Comparison of ENCODE assay signal across 11 cellular contexts in genomic region chr2:223947711-223948205, GRCh38. TPM values are rescaled to one million over a fixed set of nuclear protein-coding genes. Genes with fewer than 3 reads are reported as not detected.
DNase-seq lines count a peak whose midpoint lies in the region; ATAC-seq, FAIRE-seq and TF ChIP-seq lines count a peak whose summit lies in the region.
"Had no signal": no experiment of that assay in that cellular context is flagged by ENCODE, and none has a peak within 500 bp of the region (broad histone marks: within the 10 kb centered on the region; RNA-seq: fewer than 3 reads in every experiment).

No MANE protein-coding gene starts in this region.

- intact Hi-C loops in heart right ventricle (cut with DNase I) = no loop called here
- intact Hi-C loops in right cardiac atrium (cut with DNase I) = no loop called here

- 51 to 54% methylated on average over 5 of the region's 5 CpGs for WGBS in heart right ventricle, 2 donors
- WGBS in right cardiac atrium = 47% methylated on average over 5 of the region's 5 CpGs

- no peak for FAIRE-seq in bronchial epithelial cell (lab: Jason Lieb, UNC)

- H3K4me1 ChIP-seq in BE2C (peaks cover 16% of the 10 kb centered on the region), heart right ventricle (peaks cover 3 to 44% (median 21%) of the 10 kb centered on the region in 9 donors), right cardiac atrium (ENCODE audit: control insufficient read depth, insufficient read depth, low read length) (peaks cover 2% of the 10 kb centered on the region)

- no peak for DNase-seq in activated T-cell treated with anti-CD3 and anti-CD28 coated beads, Interleukin-2, amount 50 U/mL, for 72 hours
- DNase-seq in activated T-cell treated with anti-CD3 and anti-CD28 coated beads, Interleukin-2, amount 50 U/mL, for 4 hours = no peak
- DNase-seq in NCI-H82 treated with DMSO at 0.1 percent for 48 hours (lab: John Stamatoyannopoulos, UW; ENCODE audit: unreplicated experiment) (peak; percentile 28), bronchial epithelial cell (ENCODE audit: low read depth) (peak; percentile 17), BE2C (no peak), heart right ventricle (no peak), right cardiac atrium (no peak)
- DNase-seq: NCI-H748 treated with DMSO at 0.1 percent for 48 hours, uterus had no signal

- H3K9me3 Mint-ChIP-seq in activated T-cell treated with anti-CD3 and anti-CD28 coated beads, Interleukin-2, amount 50 U/mL, for 72 hours = no peaks in the 10 kb centered on the region
- H3K9me3 Mint-ChIP-seq in activated T-cell treated with anti-CD3 and anti-CD28 coated beads, Interleukin-2, amount 50 U/mL, for 4 hours = no peaks in the 10 kb centered on the region
- H3K9me3 Mint-ChIP-seq in stimulated activated memory B cell treated with anti-CD40 and anti-IgM and Interleukin-4, amounts not matched to agents 10 μg/mL and 1 μg/mL and 100 μg/mL, for 72 hours = no peaks in the 10 kb centered on the region

- H3K27me3 Mint-ChIP-seq in activated T-cell treated with anti-CD3 and anti-CD28 coated beads, Interleukin-2, amount 50 U/mL, for 72 hours (ENCODE audit: low read depth) = no peaks in the 10 kb centered on the region
- H3K27me3 Mint-ChIP-seq in activated T-cell treated with anti-CD3 and anti-CD28 coated beads, Interleukin-2, amount 50 U/mL, for 4 hours (ENCODE audit: low read depth) = no peaks in the 10 kb centered on the region
- H3K27me3 Mint-ChIP-seq in stimulated activated memory B cell treated with anti-CD40 and anti-IgM and Interleukin-4, amounts not matched to agents 10 μg/mL and 1 μg/mL and 100 μg/mL, for 72 hours = no peaks in the 10 kb centered on the region

- H3K27ac ChIP-seq in heart right ventricle (no peak overlapping the region), right cardiac atrium (ENCODE audit: low read length) (no peak overlapping the region)
- H3K27ac ChIP-seq: ascending aorta, uterus had no signal

- no peak overlapping the region for H3K4me3 Mint-ChIP-seq in activated T-cell treated with anti-CD3 and anti-CD28 coated beads, Interleukin-2, amount 50 U/mL, for 72 hours
- no peak overlapping the region for H3K4me3 Mint-ChIP-seq in activated T-cell treated with anti-CD3 and anti-CD28 coated beads, Interleukin-2, amount 50 U/mL, for 4 hours
- no peak overlapping the region for H3K4me3 Mint-ChIP-seq in stimulated activated memory B cell treated with anti-CD40 and anti-IgM and Interleukin-4, amounts not matched to agents 10 μg/mL and 1 μg/mL and 100 μg/mL, for 72 hours

- H3K4me3 ChIP-seq in bronchial epithelial cell (ENCODE audit: low read depth, low read length) = no peak overlapping the region
- no peak overlapping the region for H3K4me3 ChIP-seq in BE2C (ENCODE audit: low read depth, low read length)
- no peak overlapping the region for H3K4me3 ChIP-seq in heart right ventricle
- no peak overlapping the region for H3K4me3 ChIP-seq in right cardiac atrium (ENCODE audit: low read length)
- H3K4me3 ChIP-seq: ascending aorta, uterus had no signal

- peaks cover 76% of the 10 kb centered on the region for H3K4me1 Mint-ChIP-seq in activated T-cell treated with anti-CD3 and anti-CD28 coated beads, Interleukin-2, amount 50 U/mL, for 72 hours (ENCODE audit: low read depth)
- peaks cover 50% of the 10 kb centered on the region for H3K4me1 Mint-ChIP-seq in activated T-cell treated with anti-CD3 and anti-CD28 coated beads, Interleukin-2, amount 50 U/mL, for 4 hours (ENCODE audit: low read depth)
- H3K4me1 Mint-ChIP-seq in stimulated activated memory B cell treated with anti-CD40 and anti-IgM and Interleukin-4, amounts not matched to agents 10 μg/mL and 1 μg/mL and 100 μg/mL, for 72 hours = peaks cover 75% of the 10 kb centered on the region

- H3K36me3 ChIP-seq in bronchial epithelial cell (ENCODE audit: control insufficient read depth, insufficient read depth, low read length) = no peaks in the 10 kb centered on the region
- H3K36me3 ChIP-seq in BE2C = no peaks in the 10 kb centered on the region
- H3K36me3 ChIP-seq in heart right ventricle = no peaks in the 10 kb centered on the region
- H3K36me3 ChIP-seq: ascending aorta, uterus had no signal

- H3K27ac Mint-ChIP-seq in activated T-cell treated with anti-CD3 and anti-CD28 coated beads, Interleukin-2, amount 50 U/mL, for 72 hours = peak overlapping the region; percentile 26
- peak overlapping the region; percentile 87 for H3K27ac Mint-ChIP-seq in stimulated activated memory B cell treated with anti-CD40 and anti-IgM and Interleukin-4, amounts not matched to agents 10 μg/mL and 1 μg/mL and 100 μg/mL, for 72 hours

- no peak for ATAC-seq in activated T-cell treated with anti-CD3 and anti-CD28 coated beads, Interleukin-2, amount 50 U/mL, for 72 hours (replicated peaks in 1 of 2)
- ATAC-seq in activated T-cell treated with anti-CD3 and anti-CD28 coated beads, Interleukin-2, amount 50 U/mL, for 4 hours = no peak
- no peak for ATAC-seq in stimulated activated memory B cell treated with anti-CD40 and anti-IgM and Interleukin-4, amounts not matched to agents 10 μg/mL and 1 μg/mL and 100 μg/mL, for 72 hours
- ATAC-seq in heart right ventricle (no peak), right cardiac atrium (no peak)

- H3K27me3 ChIP-seq in bronchial epithelial cell (ENCODE audit: control insufficient read depth, insufficient read depth, low read length) (no peaks in the 10 kb centered on the region), BE2C (no peaks in the 10 kb centered on the region), heart right ventricle (no peaks in the 10 kb centered on the region), right cardiac atrium (ENCODE audit: control insufficient read depth, insufficient read depth) (no peaks in the 10 kb centered on the region)
- H3K27me3 ChIP-seq: ascending aorta, uterus had no signal

- H3K9me3 ChIP-seq in BE2C (no peaks in the 10 kb centered on the region), heart right ventricle (no peaks in the 10 kb centered on the region), right cardiac atrium (ENCODE audit: control insufficient read depth, low read length) (no peaks in the 10 kb centered on the region)
- H3K9me3 ChIP-seq: ascending aorta, uterus had no signal

- TF ChIP-seq CTCF in bronchial epithelial cell (IDR thresholded peaks at IDR 0.05; ENCODE audit: insufficient read depth, low read length, severe bottlenecking) = no peak
- no peak for TF ChIP-seq CTCF in BE2C (IDR thresholded peaks at IDR 0.05; ENCODE audit: low read depth, low read length)
- TF ChIP-seq CTCF in heart right ventricle (IDR thresholded peaks at IDR 0.05) = no peak

- H3K36me3 Mint-ChIP-seq in activated T-cell treated with anti-CD3 and anti-CD28 coated beads, Interleukin-2, amount 50 U/mL, for 72 hours (ENCODE audit: insufficient read depth in 2 of 2) = peaks cover 5 to 10% of the 10 kb centered on the region in 2 donors
- peaks cover 3% of the 10 kb centered on the region for H3K36me3 Mint-ChIP-seq in activated T-cell treated with anti-CD3 and anti-CD28 coated beads, Interleukin-2, amount 50 U/mL, for 4 hours (ENCODE audit: insufficient read depth)
- H3K36me3 Mint-ChIP-seq in stimulated activated memory B cell treated with anti-CD40 and anti-IgM and Interleukin-4, amounts not matched to agents 10 μg/mL and 1 μg/mL and 100 μg/mL, for 72 hours = peaks cover 14% of the 10 kb centered on the region

RNA-seq across cellular contexts. Expression of gene WDFY1, which starts 2.6 kb away (rescaled TPM):
- total RNA-seq in activated T-cell treated with anti-CD3 and anti-CD28 coated beads, Interleukin-2, amount 50 U/mL, for 72 hours = 10 to 100 TPM; 57.4 to 61.7 TPM
- 10 to 100 TPM; 21.3 to 32.8 (median 23.2) TPM for total RNA-seq in activated T-cell treated with anti-CD3 and anti-CD28 coated beads, Interleukin-2, amount 50 U/mL, for 4 hours
- 92.7 and 111 TPM in 2 replicates for total RNA-seq in bronchial epithelial cell
- polyA plus RNA-seq in BE2C (2012; ENCODE audit: insufficient read depth, insufficient read length, low read depth) = 73.7 TPM
- 10 to 100 TPM; 10.9 to 25.9 (median 14.7) TPM for total RNA-seq in heart right ventricle
- polyA plus RNA-seq in heart right ventricle = 10 to 100 TPM in 1 of 2 donors, 1 to 10 TPM in 1; 8.1 to 10.8 TPM
- 10 to 100 TPM; 15.0 to 21.2 (median 17.5) TPM for total RNA-seq in right cardiac atrium
- polyA plus RNA-seq in right cardiac atrium = 10.7 TPM

RNA-seq across cellular contexts. Expression of gene MRPL44, which starts 9.5 kb away (rescaled TPM):
- total RNA-seq in activated T-cell treated with anti-CD3 and anti-CD28 coated beads, Interleukin-2, amount 50 U/mL, for 72 hours = 10 to 100 TPM; 34.0 to 36.8 TPM
- 10 to 100 TPM; 41.2 to 44.1 (median 41.7) TPM for total RNA-seq in activated T-cell treated with anti-CD3 and anti-CD28 coated beads, Interleukin-2, amount 50 U/mL, for 4 hours
- total RNA-seq in bronchial epithelial cell (25.7 and 32.9 TPM in 2 replicates), heart right ventricle (10 to 100 TPM; 34.4 to 47.5 (median 41.5) TPM), right cardiac atrium (10 to 100 TPM; 22.0 to 31.8 (median 30.4) TPM)
- 60.9 TPM for polyA plus RNA-seq in BE2C (2012; ENCODE audit: insufficient read depth, insufficient read length, low read depth)
- polyA plus RNA-seq in heart right ventricle (10 to 100 TPM; 11.3 to 26.5 TPM), right cardiac atrium (34.9 TPM)

Comparison
In these comparisons a context has a peak if more than half of its experiments do, and no peak if none do; other contexts are left out.
1. DNase-seq: peak in NCI-H82 treated with DMSO at 0.1 percent for 48 hours (single experiment) and bronchial epithelial cell (single experiment); none in activated T-cell treated with anti-CD3 and anti-CD28 coated beads, Interleukin-2, amount 50 U/mL, for 72 hours (0 of 2), activated T-cell treated with anti-CD3 and anti-CD28 coated beads, Interleukin-2, amount 50 U/mL, for 4 hours (single experiment), BE2C (single experiment), heart right ventricle (0 of 2) and right cardiac atrium (0 of 3).